In genomic region chr22:44312766-44313165, GRCh38 we compare ENCODE assay signal across 15 cellular contexts. TPM values are rescaled to one million over a fixed set of nuclear protein-coding genes. Genes with fewer than 3 reads are reported as not detected.
DNase-seq lines count a peak whose midpoint lies in the region; ATAC-seq and TF ChIP-seq lines count a peak whose summit lies in the region.
"Had no signal": no experiment of that assay in that cellular context is flagged by ENCODE, and none has a peak within 500 bp of the region (broad histone marks: within the 10 kb centered on the region; RNA-seq: fewer than 3 reads in every experiment).

SHISAL1 (minus strand) TSS chr22:44312951; CDS start chr22:44300945, 12,006 bp downstream.

- peak within 1 kb of the TSS; percentile 84 for H3K27ac ChIP-seq in brain microvascular endothelial cell
- no peak within 1 kb of the TSS for H3K27ac ChIP-seq in temporal lobe (ENCODE audit: low read depth, low read length)
- H3K27ac ChIP-seq: neutrophil had no signal

- no peaks in the 10 kb centered on the region for H3K36me3 ChIP-seq in brain microvascular endothelial cell (replicated peaks)
- H3K36me3 ChIP-seq: neutrophil had no signal

- TF ChIP-seq CTCF in brain microvascular endothelial cell (IDR thresholded peaks at IDR 0.05; ENCODE audit: low read depth, low read length, missing control alignments), result no peak

- in situ Hi-C loops in brain microvascular endothelial cell (cut with HindIII; ENCODE audit: low pct_ligation_motif_present, low sequenced_read_pairs), result no loop called here

- no peak for ATAC-seq in GM21529 (IDR thresholded peaks at IDR 0.05; ENCODE audit: unreplicated experiment)
- ATAC-seq: activated T-helper 17 cell treated with anti-CD3 and anti-CD28 coated beads, Interleukin-2, amount 50 U/mL, for 72 hours; stimulated activated memory B cell treated with anti-CD40 and anti-IgM and Interleukin-4, amounts not matched to agents 10 μg/mL and 1 μg/mL and 100 μg/mL, for 72 hours had no signal

- no peaks in the 10 kb centered on the region for H3K27me3 ChIP-seq in brain microvascular endothelial cell (replicated peaks)
- H3K27me3 ChIP-seq: neutrophil had no signal

- DNase-seq in M059J (ENCODE audit: low read depth) (peak; percentile 39), brain microvascular endothelial cell (peak; percentile 62), islet precursor cell (peak; percentile 72), HEK293T (ENCODE audit: extremely low spot score) (no peak), NCI-H2081 treated with DMSO at 0.1 percent for 48 hours (lab: John Stamatoyannopoulos, UW) (no peak)
- DNase-seq: activated CD4-positive, alpha-beta memory T cell treated with anti-CD3 and anti-CD28 coated beads, Interleukin-2, amount 10 ng/mL, durations not matched to agents 7 days and 5 days; amniotic stem cell; dermis blood vessel endothelial cell; NCI-H1092 treated with DMSO at 0.1 percent for 48 hours had no signal

- POLR2A ChIA-PET in HEK293T (lab: Yijun Ruan, JAX), result no interaction called here

- CTCF ChIA-PET in HEK293T (lab: Yijun Ruan, JAX), result no interaction called here

- no peak within 1 kb of the TSS for H3K4me3 ChIP-seq in brain microvascular endothelial cell (ENCODE audit: low read depth, low read length)
- H3K4me3 ChIP-seq: skin epidermis had no signal

TF ChIP-seq in HEK293T, 16 proteins besides CTCF, POLR2A, EP300 and RAD21:
- TF ChIP-seq SP1 (IDR thresholded peaks at IDR 0.05), result no peak
- no peak for TF ChIP-seq FOXK2 (IDR thresholded peaks at IDR 0.05)
- TF ChIP-seq SUZ12 (IDR thresholded peaks at IDR 0.05), result no peak
- no peak for TF ChIP-seq FOXA1 (IDR thresholded peaks at IDR 0.05)
- no peak for TF ChIP-seq ZNF384 (IDR thresholded peaks at IDR 0.05)
- no peak for TF ChIP-seq BHLHE40 (IDR thresholded peaks at IDR 0.05; ENCODE audit: borderline replicate concordance)
- no peak for TF ChIP-seq L3MBTL2 (conservative IDR thresholded peaks at IDR 0.05)
- no peak for TF ChIP-seq TARDBP (IDR thresholded peaks at IDR 0.05)
- no peak for TF ChIP-seq PKNOX1 (IDR thresholded peaks at IDR 0.05)
- TF ChIP-seq FOXM1 (IDR thresholded peaks at IDR 0.05; ENCODE audit: borderline replicate concordance), result no peak
- no peak for TF ChIP-seq LEF1 (IDR thresholded peaks at IDR 0.05; ENCODE audit: borderline replicate concordance)
- TF ChIP-seq NFRKB (IDR thresholded peaks at IDR 0.05), result no peak
- no peak for TF ChIP-seq CTBP1 (IDR thresholded peaks at IDR 0.05; ENCODE audit: borderline replicate concordance)
- no peak for TF ChIP-seq HDGF (IDR thresholded peaks at IDR 0.05; ENCODE audit: borderline replicate concordance)

RNA-seq across cellular contexts. Expression of gene SHISAL1, which starts in this region (rescaled TPM):
- 0.07 and 0.32 TPM in 2 replicates for total RNA-seq in M059J (2014; rRNA removed; shearing (Covaris generic))
- 25.8 TPM for total RNA-seq in temporal lobe
- total RNA-seq: activated CD4-positive, alpha-beta memory T cell treated with anti-CD3 and anti-CD28 coated beads, Interleukin-2, amount 10 ng/mL, durations not matched to agents 7 days and 5 days; activated T-helper 17 cell treated with anti-CD3 and anti-CD28 coated beads, Interleukin-2, amount 50 U/mL, for 72 hours; dermis blood vessel endothelial cell had no signal

Comparison
In these comparisons a context has a peak if more than half of its experiments do, and no peak if none do; other contexts are left out.
1. RNA of gene SHISAL1 (total RNA-seq): 25.8 TPM in temporal lobe (single experiment); 0.07 to 0.32 TPM in M059J; every median in the first group is over 10 times any median in the second.
2. Peak in DNase-seq in M059J; RNA of the gene not detected or under 1 TPM.
3. DNase-seq: peak in brain microvascular endothelial cell (single experiment) and islet precursor cell (single experiment); none in HEK293T (single experiment) and NCI-H2081 treated with DMSO at 0.1 percent for 48 hours (single experiment).